1 cellular context compared by ENCODE assay signal in the genomic region with DNA sequence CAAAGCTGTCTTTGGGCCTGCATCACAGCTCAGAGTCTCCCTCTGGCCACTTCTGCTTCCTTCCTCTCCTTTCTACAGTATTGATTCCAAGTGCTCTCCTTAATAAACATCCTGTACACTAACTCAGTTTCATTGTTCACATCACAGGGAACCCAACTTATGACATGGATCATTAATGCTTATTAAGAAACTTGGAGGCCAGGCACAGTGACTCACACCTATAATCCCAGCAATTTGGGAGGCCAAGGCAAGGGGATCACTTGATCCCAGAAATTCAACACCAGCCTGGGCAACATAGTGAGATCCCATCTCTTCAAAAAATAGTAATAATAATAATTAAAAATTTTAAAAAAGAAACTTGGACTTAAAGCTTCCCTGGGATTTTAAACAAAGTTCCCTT.
TF ChIP-seq lines count a peak whose summit lies in the region.

No MANE protein-coding gene starts in this region.

TF ChIP-seq in WTC11, 78 proteins besides CTCF, POLR2A, EP300 and RAD21 (continued from another document):
- TF ChIP-seq, protein P1, sequence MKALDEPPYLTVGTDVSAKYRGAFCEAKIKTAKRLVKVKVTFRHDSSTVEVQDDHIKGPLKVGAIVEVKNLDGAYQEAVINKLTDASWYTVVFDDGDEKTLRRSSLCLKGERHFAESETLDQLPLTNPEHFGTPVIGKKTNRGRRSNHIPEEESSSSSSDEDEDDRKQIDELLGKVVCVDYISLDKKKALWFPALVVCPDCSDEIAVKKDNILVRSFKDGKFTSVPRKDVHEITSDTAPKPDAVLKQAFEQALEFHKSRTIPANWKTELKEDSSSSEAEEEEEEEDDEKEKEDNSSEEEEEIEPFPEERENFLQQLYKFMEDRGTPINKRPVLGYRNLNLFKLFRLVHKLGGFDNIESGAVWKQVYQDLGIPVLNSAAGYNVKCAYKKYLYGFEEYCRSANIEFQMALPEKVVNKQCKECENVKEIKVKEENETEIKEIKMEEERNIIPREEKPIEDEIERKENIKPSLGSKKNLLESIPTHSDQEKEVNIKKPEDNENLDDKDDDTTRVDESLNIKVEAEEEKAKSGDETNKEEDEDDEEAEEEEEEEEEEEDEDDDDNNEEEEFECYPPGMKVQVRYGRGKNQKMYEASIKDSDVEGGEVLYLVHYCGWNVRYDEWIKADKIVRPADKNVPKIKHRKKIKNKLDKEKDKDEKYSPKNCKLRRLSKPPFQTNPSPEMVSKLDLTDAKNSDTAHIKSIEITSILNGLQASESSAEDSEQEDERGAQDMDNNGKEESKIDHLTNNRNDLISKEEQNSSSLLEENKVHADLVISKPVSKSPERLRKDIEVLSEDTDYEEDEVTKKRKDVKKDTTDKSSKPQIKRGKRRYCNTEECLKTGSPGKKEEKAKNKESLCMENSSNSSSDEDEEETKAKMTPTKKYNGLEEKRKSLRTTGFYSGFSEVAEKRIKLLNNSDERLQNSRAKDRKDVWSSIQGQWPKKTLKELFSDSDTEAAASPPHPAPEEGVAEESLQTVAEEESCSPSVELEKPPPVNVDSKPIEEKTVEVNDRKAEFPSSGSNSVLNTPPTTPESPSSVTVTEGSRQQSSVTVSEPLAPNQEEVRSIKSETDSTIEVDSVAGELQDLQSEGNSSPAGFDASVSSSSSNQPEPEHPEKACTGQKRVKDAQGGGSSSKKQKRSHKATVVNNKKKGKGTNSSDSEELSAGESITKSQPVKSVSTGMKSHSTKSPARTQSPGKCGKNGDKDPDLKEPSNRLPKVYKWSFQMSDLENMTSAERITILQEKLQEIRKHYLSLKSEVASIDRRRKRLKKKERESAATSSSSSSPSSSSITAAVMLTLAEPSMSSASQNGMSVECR (CRISPR knock-in tag; IDR thresholded peaks at IDR 0.05; ENCODE audit: borderline replicate concordance): no peak
- TF ChIP-seq TEAD1 (CRISPR knock-in tag; IDR thresholded peaks at IDR 0.05) (no peak), AFF4 (CRISPR knock-in tag; IDR thresholded peaks at IDR 0.05; ENCODE audit: borderline replicate concordance) (no peak), FOXK1 (CRISPR knock-in tag; IDR thresholded peaks at IDR 0.05) (no peak)
- TF ChIP-seq, protein P2, sequence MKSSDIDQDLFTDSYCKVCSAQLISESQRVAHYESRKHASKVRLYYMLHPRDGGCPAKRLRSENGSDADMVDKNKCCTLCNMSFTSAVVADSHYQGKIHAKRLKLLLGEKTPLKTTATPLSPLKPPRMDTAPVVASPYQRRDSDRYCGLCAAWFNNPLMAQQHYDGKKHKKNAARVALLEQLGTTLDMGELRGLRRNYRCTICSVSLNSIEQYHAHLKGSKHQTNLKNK (CRISPR knock-in tag; IDR thresholded peaks at IDR 0.05): no peak
